In genomic region chr13:19633340-19634128, GRCh38 we compare ENCODE assay signal across 1 cellular context.
TF ChIP-seq lines count a peak whose summit lies in the region.

TSS of gene MPHOSPH8 (plus strand) at chr13:19633659. CDS start at chr13:19633749, 90 bp downstream.

TF ChIP-seq in HepG2, 621 proteins besides CTCF, POLR2A, EP300 and RAD21 (continued from another document and continues in another):
- TF ChIP-seq ZNF687 (CRISPR knock-in tag; IDR thresholded peaks at IDR 0.05) = peak; percentile 86
- TF ChIP-seq MBD4 (IDR thresholded peaks at IDR 0.05; ENCODE audit: borderline replicate concordance, low read length) = no peak
- TF ChIP-seq PREB (CRISPR knock-in tag; IDR thresholded peaks at IDR 0.05) = no peak
- TF ChIP-seq POLR2AphosphoS5 (IDR thresholded peaks at IDR 0.05; ENCODE audit: low read depth, low read length) = peak; percentile 74
- no peak for TF ChIP-seq TCF12 (IDR thresholded peaks at IDR 0.05)
- peak; percentile 19; the same call in 1 of the 2 replicates for TF ChIP-seq TCF12 (CRISPR knock-in tag; IDR thresholded peaks at IDR 0.05)
- no peak for TF ChIP-seq RXRB (CRISPR knock-in tag; IDR thresholded peaks at IDR 0.05; ENCODE audit: borderline replicate concordance)
- TF ChIP-seq HNRNPH1 (optimal IDR thresholded peaks at IDR 0.05; ENCODE audit: low read depth, low read length) = no peak
- no peak for TF ChIP-seq ZNF550 (CRISPR knock-in tag; IDR thresholded peaks at IDR 0.05; ENCODE audit: borderline replicate concordance)
- peak; percentile 73 for TF ChIP-seq YEATS4 (CRISPR knock-in tag; IDR thresholded peaks at IDR 0.05; ENCODE audit: borderline replicate concordance)
- no peak for TF ChIP-seq SMARCE1 (IDR thresholded peaks at IDR 0.05; ENCODE audit: borderline replicate concordance)
- 0 out of 2 replicates have a peak, but pooled peaks have one; percentile 28 for TF ChIP-seq ZNF609 (CRISPR knock-in tag; IDR thresholded peaks at IDR 0.05; ENCODE audit: borderline replicate concordance)
- TF ChIP-seq ZNF354B (CRISPR knock-in tag; IDR thresholded peaks at IDR 0.05) = no peak; the same call in 1 of the 2 replicates
- no peak for TF ChIP-seq PHB2 (IDR thresholded peaks at IDR 0.05; ENCODE audit: partially characterized antibody)
- peak; percentile 77 for TF ChIP-seq ZNF501 (CRISPR knock-in tag; IDR thresholded peaks at IDR 0.05)
- no peak for TF ChIP-seq MNT (IDR thresholded peaks at IDR 0.05)
- no peak for TF ChIP-seq SOX13 (IDR thresholded peaks at IDR 0.05)
- TF ChIP-seq SOX13 (CRISPR knock-in tag; conservative IDR thresholded peaks at IDR 0.05 in 1 of 2, IDR thresholded peaks at IDR 0.05 in 1 of 2) = peak in 1 of 2 experiments; percentile 35; a peak in 1 of 4 replicates
- no peak for TF ChIP-seq IRF1 (CRISPR knock-in tag; IDR thresholded peaks at IDR 0.05; ENCODE audit: low read depth)
- TF ChIP-seq KLF15 (CRISPR knock-in tag; IDR thresholded peaks at IDR 0.05; ENCODE audit: borderline replicate concordance) = no peak
- TF ChIP-seq ZNF207 (IDR thresholded peaks at IDR 0.05; ENCODE audit: borderline replicate concordance) = no peak
- peak; percentile 49 for TF ChIP-seq GABPA (IDR thresholded peaks at IDR 0.05; ENCODE audit: low read depth, low read length)
- TF ChIP-seq GABPA (CRISPR knock-in tag; IDR thresholded peaks at IDR 0.05; ENCODE audit: low read depth) = peak; percentile 83
- no peak for TF ChIP-seq CHD4 (IDR thresholded peaks at IDR 0.05; ENCODE audit: borderline replicate concordance, low read length)
- 0 out of 2 replicates have a peak, but pooled peaks have one; percentile 31 for TF ChIP-seq ZNF331 (CRISPR knock-in tag; IDR thresholded peaks at IDR 0.05)
- no peak for TF ChIP-seq STAT5B (CRISPR knock-in tag; IDR thresholded peaks at IDR 0.05)
- TF ChIP-seq PAXIP1 (CRISPR knock-in tag; conservative IDR thresholded peaks at IDR 0.05) = peak; percentile 33; the same call in 1 of the 2 replicates
- peak; percentile 62; the same call in 1 of the 2 replicates for TF ChIP-seq MXD1 (CRISPR knock-in tag; IDR thresholded peaks at IDR 0.05)
- peak; percentile 78; the same call in 1 of the 2 replicates for TF ChIP-seq SRY (CRISPR knock-in tag; IDR thresholded peaks at IDR 0.05)
- TF ChIP-seq ZHX1 (CRISPR knock-in tag; IDR thresholded peaks at IDR 0.05; ENCODE audit: low read depth) = peak; percentile 65; the same call in 1 of the 2 replicates
- no peak for TF ChIP-seq ZNF101 (CRISPR knock-in tag; IDR thresholded peaks at IDR 0.05; ENCODE audit: borderline replicate concordance, low read depth)
- TF ChIP-seq ZNF850 (CRISPR knock-in tag; conservative IDR thresholded peaks at IDR 0.05) = no peak
- TF ChIP-seq GZF1 (CRISPR knock-in tag; IDR thresholded peaks at IDR 0.05) = no peak
- TF ChIP-seq ZNF83 (CRISPR knock-in tag; IDR thresholded peaks at IDR 0.05; ENCODE audit: borderline replicate concordance) = no peak
- peak; percentile 73; the same call in 1 of the 2 replicates for TF ChIP-seq ELF4 (CRISPR knock-in tag; IDR thresholded peaks at IDR 0.05; ENCODE audit: borderline replicate concordance)
- no peak for TF ChIP-seq SKIL (CRISPR knock-in tag; IDR thresholded peaks at IDR 0.05; ENCODE audit: borderline replicate concordance)
- peak; percentile 30; the same call in 1 of the 2 replicates for TF ChIP-seq ZNF761 (CRISPR knock-in tag; conservative IDR thresholded peaks at IDR 0.05)
